Comparison of ENCODE assay signal across 25 cellular contexts in the genomic region with DNA sequence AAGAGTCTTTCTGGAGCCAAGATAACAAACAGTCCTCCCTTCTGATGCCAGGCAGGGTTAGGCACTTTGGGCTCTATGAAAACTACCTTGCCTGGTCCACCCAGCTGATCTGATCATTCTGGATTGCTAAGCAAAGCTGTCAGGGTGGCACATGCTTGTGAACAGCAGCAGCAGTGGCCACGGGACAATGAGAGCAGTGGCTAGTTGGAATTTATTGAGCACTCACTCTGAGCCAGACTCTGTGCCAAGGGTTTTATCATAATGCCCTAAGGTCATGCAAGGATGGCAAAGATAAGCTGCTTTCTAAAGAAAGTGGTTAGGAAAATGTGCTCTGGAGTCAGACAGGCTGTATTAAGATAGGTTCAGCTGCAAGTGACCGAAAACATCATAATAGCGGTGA.
A peak's percentile ranks its signal among the peaks of the same experiment; 100 is the strongest.
DNase-seq lines count a peak whose midpoint lies in the region; ATAC-seq, FAIRE-seq and TF ChIP-seq lines count a peak whose summit lies in the region.
"Had no signal": no experiment of that assay in that cellular context is flagged by ENCODE, and none has a peak within 500 bp of the region (broad histone marks: within the 10 kb centered on the region; RNA-seq: fewer than 3 reads in every experiment).

No MANE protein-coding gene starts in this region.

- no peak overlapping the region for H3K4me3 Mint-ChIP-seq in neural progenitor cell
- H3K4me3 Mint-ChIP-seq: activated CD4-positive, alpha-beta memory T cell treated with anti-CD3 and anti-CD28 coated beads for 36 hours; activated naive CD4-positive, alpha-beta T cell treated with anti-CD3 and anti-CD28 coated beads, Interleukin-2, amount 50 U/mL, for 24 hours; activated T-cell treated with anti-CD3 and anti-CD28 coated beads, Interleukin-2, amount 50 U/mL, for 72 hours; CD4-positive, CD25-positive, alpha-beta regulatory T cell; immature natural killer cell; memory B cell; natural killer cell; T-cell; WTC11 had no signal

- peak overlapping the region; percentile 78 for H3K27ac Mint-ChIP-seq in neural progenitor cell
- H3K27ac Mint-ChIP-seq: activated CD4-positive, alpha-beta memory T cell treated with anti-CD3 and anti-CD28 coated beads for 36 hours; activated naive CD4-positive, alpha-beta T cell treated with anti-CD3 and anti-CD28 coated beads, Interleukin-2, amount 50 U/mL, for 24 hours; activated T-cell treated with anti-CD3 and anti-CD28 coated beads, Interleukin-2, amount 50 U/mL, for 72 hours; CD4-positive, CD25-positive, alpha-beta regulatory T cell; immature natural killer cell; memory B cell; natural killer cell; T-cell had no signal

- no peaks in the 10 kb centered on the region for H3K27me3 ChIP-seq in neural progenitor cell

- H3K36me3 ChIP-seq in neural progenitor cell: no peaks in the 10 kb centered on the region

- H3K4me1 ChIP-seq in neural progenitor cell: peaks cover 18% of the 10 kb centered on the region

- H3K4me3 ChIP-seq in LNCaP clone FGC (ENCODE audit: low read depth, low read length) (no peak overlapping the region), neural progenitor cell (no peak overlapping the region)

- ATAC-seq in esophagus mucosa (no peak), HG03521 (IDR thresholded peaks at IDR 0.05; ENCODE audit: unreplicated experiment) (no peak)
- ATAC-seq: activated T-cell treated with anti-CD3 and anti-CD28 coated beads, Interleukin-2, amount 50 U/mL, for 72 hours; natural killer cell; T-cell; WTC11 had no signal

- no peak overlapping the region for H3K27ac ChIP-seq in neural progenitor cell

- H3K9me3 ChIP-seq in neural progenitor cell (ENCODE audit: low read depth): no peaks in the 10 kb centered on the region

- H4K20me1 ChIP-seq in neural progenitor cell (ENCODE audit: low read depth): peaks cover 7% of the 10 kb centered on the region

- no peak overlapping the region for H2AFZ ChIP-seq in neural progenitor cell (replicated peaks)

- no peaks in the 10 kb centered on the region for H3K79me2 ChIP-seq in neural progenitor cell (ENCODE audit: low read depth)

- H3K36me3 Mint-ChIP-seq in neural progenitor cell: no peaks in the 10 kb centered on the region
- H3K36me3 Mint-ChIP-seq: activated CD4-positive, alpha-beta memory T cell treated with anti-CD3 and anti-CD28 coated beads for 36 hours; activated naive CD4-positive, alpha-beta T cell treated with anti-CD3 and anti-CD28 coated beads, Interleukin-2, amount 50 U/mL, for 24 hours; CD4-positive, CD25-positive, alpha-beta regulatory T cell; immature natural killer cell; memory B cell; natural killer cell; T-cell; WTC11 had no signal

- H3K27me3 Mint-ChIP-seq in neural progenitor cell (ENCODE audit: insufficient read depth, low read depth): peaks cover 8% of the 10 kb centered on the region
- H3K27me3 Mint-ChIP-seq: activated naive CD4-positive, alpha-beta T cell treated with anti-CD3 and anti-CD28 coated beads, Interleukin-2, amount 50 U/mL, for 24 hours; CD4-positive, CD25-positive, alpha-beta regulatory T cell had no signal

- H3K9me3 Mint-ChIP-seq in neural progenitor cell: no peaks in the 10 kb centered on the region
- H3K9me3 Mint-ChIP-seq: activated CD4-positive, alpha-beta memory T cell treated with anti-CD3 and anti-CD28 coated beads for 36 hours; activated T-cell treated with anti-CD3 and anti-CD28 coated beads, Interleukin-2, amount 50 U/mL, for 72 hours; immature natural killer cell; natural killer cell had no signal

- H3K4me2 ChIP-seq in neural progenitor cell: no peak overlapping the region

- H3K4me1 Mint-ChIP-seq in neural progenitor cell: peaks cover 32% of the 10 kb centered on the region
- H3K4me1 Mint-ChIP-seq: activated naive CD4-positive, alpha-beta T cell treated with anti-CD3 and anti-CD28 coated beads, Interleukin-2, amount 50 U/mL, for 24 hours; CD4-positive, CD25-positive, alpha-beta regulatory T cell; immature natural killer cell; memory B cell; natural killer cell; T-cell had no signal

- DNase-seq in A172 (ENCODE audit: low spot score) (peak; percentile 30), LNCaP clone FGC (ENCODE audit: low read depth) (peak; percentile 11), astrocyte of the hippocampus (ENCODE audit: low read depth, low spot score) (peak; percentile 17), neural progenitor cell (ENCODE audit: low spot score) (no peak), UCSD-AML1 (lab: John Stamatoyannopoulos, UW; ENCODE audit: unreplicated experiment) (no peak), D721Med (ENCODE audit: insufficient read length, low spot score) (no peak)
- DNase-seq: activated CD4-positive, alpha-beta memory T cell treated with anti-CD3 and anti-CD28 coated beads for 36 hours; activated T-cell treated with anti-CD3 and anti-CD28 coated beads, Interleukin-2, amount 50 U/mL, for 72 hours; CD4-positive, CD25-positive, alpha-beta regulatory T cell; DMS153; HCEC 1CT; immature natural killer cell; MM.1S; natural killer cell; NCI-H446 treated with DMSO at 0.1 percent for 48 hours; NK-92 treated with Interleukin-12 subunit alpha and Interleukin-12 subunit beta, amount 100 ng/mL, for 24 hours; RPMI8226; substantia nigra; T-cell had no signal

- TF ChIP-seq CTCF in LNCaP clone FGC (IDR thresholded peaks at IDR 0.05; ENCODE audit: control insufficient read depth, extremely low read depth, insufficient read depth): no peak
- no peak for TF ChIP-seq CTCF in neural progenitor cell (IDR thresholded peaks at IDR 0.05)
- TF ChIP-seq CTCF in D721Med (IDR thresholded peaks at IDR 0.05; ENCODE audit: insufficient read depth, missing control alignments): no peak

- H3F3A ChIP-seq in neural progenitor cell (ENCODE audit: low read depth): peaks cover 15% of the 10 kb centered on the region

- FAIRE-seq in D721Med (lab: Jason Lieb, UNC): no peak
- FAIRE-seq: GM12892 had no signal

- H3K9ac ChIP-seq in neural progenitor cell: no peak overlapping the region

Comparison
In these comparisons a context has a peak if more than half of its experiments do, and no peak if none do; other contexts are left out.
1. DNase-seq: peak in A172 (single experiment), LNCaP clone FGC (single experiment) and astrocyte of the hippocampus (single experiment); none in neural progenitor cell (single experiment), UCSD-AML1 (single experiment) and D721Med (single experiment).